Comparison of ENCODE assay signal across 1 cellular context in genomic region chr1:151714820-151715725, GRCh38.
TF ChIP-seq lines count a peak whose summit lies in the region.

No MANE protein-coding gene starts in this region.

TF ChIP-seq in H1, 55 proteins besides CTCF, POLR2A, EP300 and RAD21:
- TF ChIP-seq EGR1 (IDR thresholded peaks at IDR 0.05; ENCODE audit: borderline replicate concordance, low read depth, low read length) (0 out of 2 replicates have a peak, but pooled peaks have one; percentile 31), SIN3A (conservative IDR thresholded peaks at IDR 0.05 in 1 of 2, IDR thresholded peaks at IDR 0.05 in 1 of 2; ENCODE audit: low read depth in 1 of 2, low read length in 2 of 2) (peak; percentile 40 to 83; a peak in 2 of 4 replicates), SAP30 (IDR thresholded peaks at IDR 0.05; ENCODE audit: insufficient read depth, insufficient replicate concordance, low read length) (no peak), SRF (IDR thresholded peaks at IDR 0.05; ENCODE audit: low read depth, low read length) (no peak), CEBPB (IDR thresholded peaks at IDR 0.05; ENCODE audit: low read depth, low read length) (no peak)
TF ChIP-seq in H1: peak in this region for 2.
